Comparison of ENCODE assay signal across 11 cellular contexts in the genomic region with DNA sequence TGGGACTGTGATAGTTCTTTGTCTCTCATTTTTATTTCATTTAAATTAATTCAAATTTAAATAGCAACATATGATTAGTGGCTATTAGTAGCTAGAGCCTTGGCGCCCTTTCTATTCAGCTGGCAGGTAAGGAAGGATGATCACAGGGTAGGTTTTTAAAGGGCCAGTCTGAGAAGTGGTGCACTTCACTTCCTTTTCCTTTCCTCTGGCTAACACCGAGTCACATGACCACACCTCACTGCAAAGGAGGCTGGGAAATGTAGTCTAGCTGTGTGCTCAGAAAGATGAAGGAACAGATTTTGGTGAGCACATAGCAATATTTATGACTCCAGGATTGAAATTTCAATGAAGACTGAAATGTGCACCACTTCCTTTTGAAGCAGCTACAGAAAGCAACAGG.
DNase-seq lines count a peak whose midpoint lies in the region; ATAC-seq lines count a peak whose summit lies in the region.
"Had no signal": no experiment of that assay in that cellular context is flagged by ENCODE, and none has a peak within 500 bp of the region (broad histone marks: within the 10 kb centered on the region; RNA-seq: fewer than 3 reads in every experiment).

No MANE protein-coding gene starts in this region.

- no peaks in the 10 kb centered on the region for H3K9me3 ChIP-seq in CD8-positive, alpha-beta memory T cell (ENCODE audit: low read length)
- H3K9me3 ChIP-seq: spleen had no signal

- peak overlapping the region in 7 of 8 donors; percentile 4 to 75 (median 63) for H3K27ac Mint-ChIP-seq in CD8-positive, alpha-beta memory T cell

- DNase-seq in CD8-positive, alpha-beta memory T cell = peak in 2 of 5 donors; percentile 18 to 39
- DNase-seq in KG1 (lab: John Stamatoyannopoulos, UW) = peak; percentile 0
- peak; percentile 39 for DNase-seq in activated CD4-positive, alpha-beta T cell treated with anti-CD3 and anti-CD28 coated beads for 48 hours
- peak; percentile 19 for DNase-seq in iris pigment epithelial cell (ENCODE audit: low read depth)
- no peak for DNase-seq in GM19240 (ENCODE audit: insufficient read length, low spot score)
- DNase-seq: NCI-H1048, spleen had no signal

- no peaks in the 10 kb centered on the region for H3K27me3 ChIP-seq in CD8-positive, alpha-beta memory T cell (ENCODE audit: insufficient read depth, low read length, poor library complexity, severe bottlenecking)
- H3K27me3 ChIP-seq: spleen had no signal

- H3K4me1 Mint-ChIP-seq in CD8-positive, alpha-beta memory T cell = peaks cover 9 to 17% (median 13%) of the 10 kb centered on the region in 3 donors

- H3K27ac ChIP-seq in CD8-positive, alpha-beta memory T cell (ENCODE audit: low read depth, low read length) = no peak overlapping the region
- H3K27ac ChIP-seq: coronary artery, spleen had no signal

- peaks cover 2 to 4% of the 10 kb centered on the region in 2 donors for H3K27me3 Mint-ChIP-seq in CD8-positive, alpha-beta memory T cell

- CTCF ChIA-PET in CD8-positive, alpha-beta memory T cell (lab: Charles Lee) = no interaction called here

- no peak for ATAC-seq in HG03521 (IDR thresholded peaks at IDR 0.05; ENCODE audit: unreplicated experiment)
- ATAC-seq in HG03108 (IDR thresholded peaks at IDR 0.05; ENCODE audit: unreplicated experiment) = no peak
- no peak for ATAC-seq in GM18909 (IDR thresholded peaks at IDR 0.05; ENCODE audit: poor library complexity, unreplicated experiment)

- H3K36me3 ChIP-seq in CD8-positive, alpha-beta memory T cell (ENCODE audit: insufficient read depth, low read length) = no peaks in the 10 kb centered on the region
- H3K36me3 ChIP-seq: spleen had no signal

- H3K36me3 Mint-ChIP-seq in CD8-positive, alpha-beta memory T cell = no peaks in the 10 kb centered on the region

- H3K4me3 Mint-ChIP-seq in CD8-positive, alpha-beta memory T cell = no peak overlapping the region

- H3K9me3 Mint-ChIP-seq in CD8-positive, alpha-beta memory T cell = peaks cover 0 to under 1% (median 0%) of the 10 kb centered on the region in 5 donors

- H3K4me3 ChIP-seq in CD8-positive, alpha-beta memory T cell (ENCODE audit: low read length) = no peak overlapping the region
- H3K4me3 ChIP-seq: coronary artery, spleen had no signal

- H3K4me1 ChIP-seq in CD8-positive, alpha-beta memory T cell (ENCODE audit: insufficient read depth, low read length) = peaks cover 6% of the 10 kb centered on the region

- POLR2A ChIA-PET in CD8-positive, alpha-beta memory T cell (lab: Charles Lee) = no interaction called here
